Comparison of ENCODE assay signal across 35 cellular contexts in genomic region chrX:153357877-153358276, GRCh38. TPM values are rescaled to one million over a fixed set of nuclear protein-coding genes. Genes with fewer than 3 reads are reported as not detected.
"Had no signal": no experiment of that assay in that cellular context is flagged by ENCODE, and none has a peak within 500 bp of the region (broad histone marks: within the 10 kb centered on the region; RNA-seq: fewer than 3 reads in every experiment).

No MANE protein-coding gene starts in this region.

- DNase-seq: activated CD4-positive, alpha-beta memory T cell treated with anti-CD3 and anti-CD28 coated beads for 36 hours; activated CD4-positive, alpha-beta T cell treated with anti-CD3 and anti-CD28 coated beads for 36 hours; activated CD4-positive, alpha-beta T cell treated with anti-CD3 and anti-CD28 coated beads, Interleukin-2, amount 10 ng/mL, durations not matched to agents 24 days and 14 days; activated CD4-positive, CD25-positive, alpha-beta regulatory T cell; activated CD4-positive, CD25-positive, alpha-beta regulatory T cell treated with anti-CD3 and anti-CD28 coated beads, Interleukin-2, amount 50 U/mL, for 72 hours; activated CD8-positive, alpha-beta memory T cell treated with anti-CD3 and anti-CD28 coated beads, Interleukin-2, amount 10 ng/mL, durations not matched to agents 7 days and 5 days; activated CD8-positive, alpha-beta memory T cell treated with anti-CD3 and anti-CD28 coated beads, Interleukin-2, amount 50 U/mL, for 4 hours; activated CD8-positive, alpha-beta T cell treated with anti-CD3 and anti-CD28 coated beads, Interleukin-2, amount 10 ng/mL, durations not matched to agents 7 days and 5 days; activated effector memory CD4-positive, alpha-beta T cell treated with anti-CD3 and anti-CD28 coated beads, Interleukin-2, amount 50 U/mL, for 16 hours; activated naive CD4-positive, alpha-beta T cell treated with anti-CD3 and anti-CD28 coated beads for 36 hours; activated naive CD8-positive, alpha-beta T cell treated with anti-CD3 and anti-CD28 coated beads for 36 hours; activated naive CD8-positive, alpha-beta T cell treated with anti-CD3 and anti-CD28 coated beads, Interleukin-2, amount 50 U/mL, for 24 hours; activated T-cell treated with anti-CD3 and anti-CD28 coated beads, Interleukin-2, amount 50 U/mL, for 1 hour; activated T-cell treated with anti-CD3 and anti-CD28 coated beads, Interleukin-2, amount 50 U/mL, for 48 hours; adrenal gland; amygdala; aorta; central memory CD4-positive, alpha-beta T cell; cerebellar nuclear complex; colonic mucosa; effector memory CD4-positive, alpha-beta T cell; endodermal cell; foreskin keratinocyte; gastrocnemius medialis; glutamatergic neuron; T-helper 2 cell had no signal

- H3K27ac ChIP-seq: adrenal gland, breast epithelium, cardiac muscle cell, colonic mucosa, esophagus muscularis mucosa, foreskin keratinocyte, gastrocnemius medialis had no signal

- H3K4me3 ChIP-seq: adrenal gland, breast epithelium, cardiac muscle cell, colonic mucosa, esophagus muscularis mucosa, gastrocnemius medialis had no signal

- H3K9me3 ChIP-seq: adrenal gland, colonic mucosa, gastrocnemius medialis had no signal

- H3K4me1 ChIP-seq: adrenal gland, breast epithelium, colonic mucosa, esophagus muscularis mucosa, foreskin keratinocyte, gastrocnemius medialis had no signal

- H3K27me3 ChIP-seq: cardiac muscle cell, colonic mucosa, esophagus muscularis mucosa, foreskin keratinocyte, gastrocnemius medialis had no signal

- ATAC-seq: activated CD4-positive, alpha-beta T cell treated with anti-CD3 and anti-CD28 coated beads for 36 hours; activated CD8-positive, alpha-beta memory T cell treated with anti-CD3 and anti-CD28 coated beads, Interleukin-2, amount 10 ng/mL, durations not matched to agents 7 days and 5 days; activated CD8-positive, alpha-beta T cell treated with anti-CD3 and anti-CD28 coated beads, Interleukin-2, amount 10 ng/mL, durations not matched to agents 7 days and 5 days; activated naive CD8-positive, alpha-beta T cell treated with anti-CD3 and anti-CD28 coated beads, Interleukin-2, amount 50 U/mL, for 24 hours; foreskin keratinocyte; gastrocnemius medialis had no signal

- H3K36me3 ChIP-seq: adrenal gland, breast epithelium, cardiac muscle cell, colonic mucosa, esophagus muscularis mucosa, gastrocnemius medialis had no signal

RNA-seq across cellular contexts. Expression of gene PNMA6F, which starts 36.3 kb away (rescaled TPM):
- total RNA-seq: activated CD4-positive, alpha-beta memory T cell treated with anti-CD3 and anti-CD28 coated beads for 36 hours; activated CD4-positive, alpha-beta T cell treated with anti-CD3 and anti-CD28 coated beads for 36 hours; activated CD4-positive, alpha-beta T cell treated with anti-CD3 and anti-CD28 coated beads, Interleukin-2, amount 10 ng/mL, durations not matched to agents 24 days and 14 days; activated CD8-positive, alpha-beta memory T cell treated with anti-CD3 and anti-CD28 coated beads for 36 hours; activated CD8-positive, alpha-beta memory T cell treated with anti-CD3 and anti-CD28 coated beads, Interleukin-2, amount 10 ng/mL, durations not matched to agents 7 days and 5 days; activated CD8-positive, alpha-beta T cell treated with anti-CD3 and anti-CD28 coated beads, Interleukin-2, amount 10 ng/mL, durations not matched to agents 7 days and 5 days; activated naive CD4-positive, alpha-beta T cell treated with anti-CD3 and anti-CD28 coated beads for 36 hours; activated naive CD8-positive, alpha-beta T cell treated with anti-CD3 and anti-CD28 coated beads for 36 hours; activated T-helper 1 cell treated with anti-CD3 and anti-CD28 coated beads, Interleukin-12 subunit alpha, Interleukin-12 subunit beta, Interleukin-2, Interleukin-4 antibody, amounts not matched to agents 30 ng/mL and 10 ng/mL and 1 ng/mL, durations not matched to agents 14 hours and 24 hours and 36 hours; activated T-helper 2 cell treated with anti-CD3 and anti-CD28 coated beads, Interferon-gamma antibody, Interleukin-2, Interleukin-4, amounts not matched to agents 10 μg/mL and 5 μg/mL and 100 μg/mL, durations not matched to agents 14 hours and 24 hours and 36 hours; aorta; breast epithelium; cardiac muscle cell; colonic mucosa; dermis microvascular lymphatic vessel endothelial cell; endodermal cell; epithelial cell of proximal tubule; esophagus muscularis mucosa; foreskin keratinocyte; gastrocnemius medialis; T-helper 1 cell treated with Interleukin-12 subunit alpha and Interleukin-12 subunit beta and Interleukin-4 antibody, amounts not matched to agents 30 ng/mL and 1 ng/mL, for 36 hours had no signal
- polyA plus RNA-seq: aorta, cardiac muscle cell, foreskin keratinocyte had no signal

RNA-seq across cellular contexts. Expression of gene PNMA6E, which starts 43.3 kb away (rescaled TPM):
- total RNA-seq: activated CD4-positive, alpha-beta memory T cell treated with anti-CD3 and anti-CD28 coated beads for 36 hours; activated CD4-positive, alpha-beta T cell treated with anti-CD3 and anti-CD28 coated beads for 36 hours; activated CD4-positive, alpha-beta T cell treated with anti-CD3 and anti-CD28 coated beads, Interleukin-2, amount 10 ng/mL, durations not matched to agents 24 days and 14 days; activated CD8-positive, alpha-beta memory T cell treated with anti-CD3 and anti-CD28 coated beads for 36 hours; activated CD8-positive, alpha-beta memory T cell treated with anti-CD3 and anti-CD28 coated beads, Interleukin-2, amount 10 ng/mL, durations not matched to agents 7 days and 5 days; activated CD8-positive, alpha-beta T cell treated with anti-CD3 and anti-CD28 coated beads, Interleukin-2, amount 10 ng/mL, durations not matched to agents 7 days and 5 days; activated naive CD4-positive, alpha-beta T cell treated with anti-CD3 and anti-CD28 coated beads for 36 hours; activated naive CD8-positive, alpha-beta T cell treated with anti-CD3 and anti-CD28 coated beads for 36 hours; activated T-helper 1 cell treated with anti-CD3 and anti-CD28 coated beads, Interleukin-12 subunit alpha, Interleukin-12 subunit beta, Interleukin-2, Interleukin-4 antibody, amounts not matched to agents 30 ng/mL and 10 ng/mL and 1 ng/mL, durations not matched to agents 14 hours and 24 hours and 36 hours; activated T-helper 2 cell treated with anti-CD3 and anti-CD28 coated beads, Interferon-gamma antibody, Interleukin-2, Interleukin-4, amounts not matched to agents 10 μg/mL and 5 μg/mL and 100 μg/mL, durations not matched to agents 14 hours and 24 hours and 36 hours; aorta; breast epithelium; colonic mucosa; dermis microvascular lymphatic vessel endothelial cell; endodermal cell; epithelial cell of proximal tubule; esophagus muscularis mucosa; foreskin keratinocyte; gastrocnemius medialis; T-helper 1 cell treated with Interleukin-12 subunit alpha and Interleukin-12 subunit beta and Interleukin-4 antibody, amounts not matched to agents 30 ng/mL and 1 ng/mL, for 36 hours had no signal
- polyA plus RNA-seq: aorta, cardiac muscle cell, foreskin keratinocyte had no signal

RNA-seq across cellular contexts. Expression of gene ZFP92, which starts 53.4 kb away (rescaled TPM):
- polyA plus RNA-seq: cardiac muscle cell had no signal
